ENCODE assay signal across 13 cellular contexts in genomic region chr5:148849461-148849860, GRCh38. TPM values are rescaled to one million over a fixed set of nuclear protein-coding genes. Genes with fewer than 3 reads are reported as not detected.
DNase-seq lines count a peak whose midpoint lies in the region; ATAC-seq and TF ChIP-seq lines count a peak whose summit lies in the region.
"Had no signal": no experiment of that assay in that cellular context is flagged by ENCODE, and none has a peak within 500 bp of the region (broad histone marks: within the 10 kb centered on the region; RNA-seq: fewer than 3 reads in every experiment).

No MANE protein-coding gene starts in this region.

- peak; percentile 79 for ATAC-seq in central memory CD8-positive, alpha-beta T cell (replicated peaks; ENCODE audit: extremely low read depth, poor library complexity, severe bottlenecking)
- ATAC-seq in stimulated activated naive CD8-positive, alpha-beta T cell treated with anti-CD3 and anti-CD28 coated beads, Interleukin-15, amount 100 ng/mL, for 72 hours = peak; percentile 93
- ATAC-seq in GM21717 (IDR thresholded peaks at IDR 0.05; ENCODE audit: unreplicated experiment) = no peak
- ATAC-seq: WTC11 had no signal

- peaks cover 7% of the 10 kb centered on the region for H3K36me3 Mint-ChIP-seq in activated naive CD4-positive, alpha-beta T cell treated with anti-CD3 and anti-CD28 coated beads, Interleukin-2, amount 10 ng/mL, durations not matched to agents 7 days and 5 days
- no peaks in the 10 kb centered on the region for H3K36me3 Mint-ChIP-seq in activated naive CD4-positive, alpha-beta T cell treated with anti-CD3 and anti-CD28 coated beads for 36 hours (ENCODE audit: low read depth)
- H3K36me3 Mint-ChIP-seq in central memory CD8-positive, alpha-beta T cell (ENCODE audit: insufficient read depth) = peaks cover 16% of the 10 kb centered on the region
- H3K36me3 Mint-ChIP-seq: WTC11 had no signal

- H3K27ac ChIP-seq in testis (no peak overlapping the region), esophagus squamous epithelium (peak overlapping the region in 2 of 4 donors; percentile 2 to 57)
- H3K27ac ChIP-seq: HL-60 had no signal

- peak; percentile 57 for DNase-seq in activated naive CD4-positive, alpha-beta T cell treated with anti-CD3 and anti-CD28 coated beads, Interleukin-2, amount 10 ng/mL, durations not matched to agents 7 days and 5 days
- no peak for DNase-seq in activated naive CD4-positive, alpha-beta T cell treated with anti-CD3 and anti-CD28 coated beads for 36 hours
- DNase-seq in NOMO-1 (lab: John Stamatoyannopoulos, UW; ENCODE audit: unreplicated experiment in 2 of 2) (peak; percentile 32 to 81), testis (no peak), esophagus squamous epithelium (lab: John Stamatoyannopoulos, UW) (no peak)
- peak in 1 of 2 donors; percentile 60 for DNase-seq in central memory CD8-positive, alpha-beta T cell (ENCODE audit: low spot score in 2 of 2)
- DNase-seq in stimulated activated naive CD8-positive, alpha-beta T cell treated with anti-CD3 and anti-CD28 coated beads, Interleukin-15, amount 100 ng/mL, for 72 hours = no peak
- DNase-seq: C1 segment of cervical spinal cord, NCI-H1417 treated with DMSO at 0.1 percent for 48 hours had no signal

- H3K27ac Mint-ChIP-seq in activated naive CD4-positive, alpha-beta T cell treated with anti-CD3 and anti-CD28 coated beads, Interleukin-2, amount 10 ng/mL, durations not matched to agents 7 days and 5 days = peak overlapping the region; percentile 89
- H3K27ac Mint-ChIP-seq in activated naive CD4-positive, alpha-beta T cell treated with anti-CD3 and anti-CD28 coated beads for 36 hours = no peak overlapping the region
- H3K27ac Mint-ChIP-seq in central memory CD8-positive, alpha-beta T cell (ENCODE audit: low read depth) = peak overlapping the region; percentile 95
- peak overlapping the region in 1 of 2 donors; percentile 83 for H3K27ac Mint-ChIP-seq in stimulated activated naive CD8-positive, alpha-beta T cell treated with anti-CD3 and anti-CD28 coated beads, Interleukin-15, amount 100 ng/mL, for 72 hours
- H3K27ac Mint-ChIP-seq: WTC11 had no signal

- no peaks in the 10 kb centered on the region for H3K9me3 ChIP-seq in testis
- no peaks in the 10 kb centered on the region for H3K9me3 ChIP-seq in esophagus squamous epithelium
- H3K9me3 ChIP-seq: prostate gland had no signal

- CTCF ChIA-PET in activated naive CD4-positive, alpha-beta T cell treated with anti-CD3 and anti-CD28 coated beads, Interleukin-2, amount 10 ng/mL, durations not matched to agents 7 days and 5 days (lab: Charles Lee) = interaction anchor here (0.9 to 1.0 kb wide), 2 partner anchors 29 to 108 kb away, joined by 4 to 5 read pairs; no protein-coding TSS in a partner anchor
- CTCF ChIA-PET in activated naive CD4-positive, alpha-beta T cell treated with anti-CD3 and anti-CD28 coated beads for 36 hours (lab: Charles Lee) = interaction anchor here (0.9 to 1.5 kb wide), 2 partner anchors 12 to 108 kb away, joined by 3 to 4 read pairs; no protein-coding TSS in a partner anchor

- H3K36me3 ChIP-seq in testis (ENCODE audit: low read depth, missing control alignments) (no peaks in the 10 kb centered on the region), esophagus squamous epithelium (peaks cover 0 to 6% (median 0%) of the 10 kb centered on the region in 3 donors)
- H3K36me3 ChIP-seq: prostate gland had no signal

- intact Hi-C loops in activated naive CD4-positive, alpha-beta T cell treated with anti-CD3 and anti-CD28 coated beads for 36 hours (cut with micrococcal nuclease) = no loop called here
- intact Hi-C loops in testis (cut with DNase I; ENCODE audit: low total_unique reads) (no loop called here), esophagus squamous epithelium (cut with DNase I) (no loop called here)

- peaks cover 45% of the 10 kb centered on the region for H3K4me1 Mint-ChIP-seq in activated naive CD4-positive, alpha-beta T cell treated with anti-CD3 and anti-CD28 coated beads, Interleukin-2, amount 10 ng/mL, durations not matched to agents 7 days and 5 days
- peaks cover 18% of the 10 kb centered on the region for H3K4me1 Mint-ChIP-seq in activated naive CD4-positive, alpha-beta T cell treated with anti-CD3 and anti-CD28 coated beads for 36 hours (ENCODE audit: low read depth)
- peaks cover 88% of the 10 kb centered on the region for H3K4me1 Mint-ChIP-seq in central memory CD8-positive, alpha-beta T cell
- peaks cover 33% of the 10 kb centered on the region for H3K4me1 Mint-ChIP-seq in stimulated activated naive CD8-positive, alpha-beta T cell treated with anti-CD3 and anti-CD28 coated beads, Interleukin-15, amount 100 ng/mL, for 72 hours
- H3K4me1 Mint-ChIP-seq: WTC11 had no signal

- H3K4me1 ChIP-seq in testis (no peaks in the 10 kb centered on the region), esophagus squamous epithelium (peaks cover 0 to 14% (median 0%) of the 10 kb centered on the region in 3 donors)

- H3K4me3 ChIP-seq in testis (no peak overlapping the region), esophagus squamous epithelium (no peak overlapping the region)
- H3K4me3 ChIP-seq: prostate gland had no signal

- H3K27me3 ChIP-seq in testis (no peaks in the 10 kb centered on the region), esophagus squamous epithelium (no peaks in the 10 kb centered on the region)

- H3K9me3 Mint-ChIP-seq in activated naive CD4-positive, alpha-beta T cell treated with anti-CD3 and anti-CD28 coated beads, Interleukin-2, amount 10 ng/mL, durations not matched to agents 7 days and 5 days = peaks cover 5% of the 10 kb centered on the region
- no peaks in the 10 kb centered on the region for H3K9me3 Mint-ChIP-seq in activated naive CD4-positive, alpha-beta T cell treated with anti-CD3 and anti-CD28 coated beads for 36 hours
- H3K9me3 Mint-ChIP-seq in central memory CD8-positive, alpha-beta T cell = peaks cover 6% of the 10 kb centered on the region
- H3K9me3 Mint-ChIP-seq in stimulated activated naive CD8-positive, alpha-beta T cell treated with anti-CD3 and anti-CD28 coated beads, Interleukin-15, amount 100 ng/mL, for 72 hours = peaks cover 6 to 15% of the 10 kb centered on the region in 2 donors
- H3K9me3 Mint-ChIP-seq: WTC11 had no signal

- H3K4me3 Mint-ChIP-seq in activated naive CD4-positive, alpha-beta T cell treated with anti-CD3 and anti-CD28 coated beads, Interleukin-2, amount 10 ng/mL, durations not matched to agents 7 days and 5 days = no peak overlapping the region
- no peak overlapping the region for H3K4me3 Mint-ChIP-seq in activated naive CD4-positive, alpha-beta T cell treated with anti-CD3 and anti-CD28 coated beads for 36 hours
- peak overlapping the region; percentile 74 for H3K4me3 Mint-ChIP-seq in central memory CD8-positive, alpha-beta T cell
- H3K4me3 Mint-ChIP-seq in stimulated activated naive CD8-positive, alpha-beta T cell treated with anti-CD3 and anti-CD28 coated beads, Interleukin-15, amount 100 ng/mL, for 72 hours = no peak overlapping the region
- H3K4me3 Mint-ChIP-seq: WTC11 had no signal

- TF ChIP-seq CTCF in testis (IDR thresholded peaks at IDR 0.05) (no peak), esophagus squamous epithelium (IDR thresholded peaks at IDR 0.05) (no peak)

- 88 to 89% methylated on average over 4 of the region's 4 CpGs for WGBS in testis, 2 donors
- 64 to 71% methylated on average over 4 of the region's 4 CpGs for WGBS in esophagus squamous epithelium, 2 donors

- peaks cover 4% of the 10 kb centered on the region for H3K27me3 Mint-ChIP-seq in activated naive CD4-positive, alpha-beta T cell treated with anti-CD3 and anti-CD28 coated beads, Interleukin-2, amount 10 ng/mL, durations not matched to agents 7 days and 5 days
- no peaks in the 10 kb centered on the region for H3K27me3 Mint-ChIP-seq in activated naive CD4-positive, alpha-beta T cell treated with anti-CD3 and anti-CD28 coated beads for 36 hours (ENCODE audit: low read depth)
- no peaks in the 10 kb centered on the region for H3K27me3 Mint-ChIP-seq in central memory CD8-positive, alpha-beta T cell
- no peaks in the 10 kb centered on the region for H3K27me3 Mint-ChIP-seq in stimulated activated naive CD8-positive, alpha-beta T cell treated with anti-CD3 and anti-CD28 coated beads, Interleukin-15, amount 100 ng/mL, for 72 hours

- TF ChIP-seq POLR2A in testis (IDR thresholded peaks at IDR 0.05) = no peak
- no peak for TF ChIP-seq POLR2A in esophagus squamous epithelium (IDR thresholded peaks at IDR 0.05)

RNA-seq across cellular contexts. Expression of gene ADRB2, which starts 23.1 kb away (rescaled TPM):
- under 1 TPM; 0.21 to 0.32 TPM for total RNA-seq in activated naive CD4-positive, alpha-beta T cell treated with anti-CD3 and anti-CD28 coated beads for 36 hours
- under 1 TPM; 0.79 to 0.93 TPM for total RNA-seq in testis
- 0.76 TPM for polyA plus RNA-seq in testis (ENCODE audit: insufficient read depth, low read depth, low replicate concordance)
- total RNA-seq in esophagus squamous epithelium = 10 to 100 TPM; 10.2 to 19.5 (median 11.9) TPM

Comparison
In these comparisons a context has a peak if more than half of its experiments do, and no peak if none do; other contexts are left out.
1. DNase-seq: peak in activated naive CD4-positive, alpha-beta T cell treated with anti-CD3 and anti-CD28 coated beads, Interleukin-2, amount 10 ng/mL, durations not matched to agents 7 days and 5 days (single experiment) and NOMO-1 (2 of 2); none in activated naive CD4-positive, alpha-beta T cell treated with anti-CD3 and anti-CD28 coated beads for 36 hours (single experiment), stimulated activated naive CD8-positive, alpha-beta T cell treated with anti-CD3 and anti-CD28 coated beads, Interleukin-15, amount 100 ng/mL, for 72 hours (0 of 2), testis (single experiment) and esophagus squamous epithelium (single experiment).
2. RNA of gene ADRB2, which starts 23.1 kb away (total RNA-seq): 10.2 to 19.5 TPM in esophagus squamous epithelium; 0.79 to 0.93 TPM in testis and 0.21 to 0.32 TPM in activated naive CD4-positive, alpha-beta T cell treated with anti-CD3 and anti-CD28 coated beads for 36 hours; every median in the first group is over 4 times any median in the second.